In genomic region chr2:96158554-96158940, GRCh38 we compare ENCODE assay signal across 15 cellular contexts. TPM values are rescaled to one million over a fixed set of nuclear protein-coding genes. Genes with fewer than 3 reads are reported as not detected.
DNase-seq lines count a peak whose midpoint lies in the region; ATAC-seq, FAIRE-seq and TF ChIP-seq lines count a peak whose summit lies in the region.
"Had no signal": no experiment of that assay in that cellular context is flagged by ENCODE, and none has a peak within 500 bp of the region (broad histone marks: within the 10 kb centered on the region; RNA-seq: fewer than 3 reads in every experiment).

No MANE protein-coding gene starts in this region.

- H3K4me1 ChIP-seq in H9 (ENCODE audit: insufficient read depth, low read length) (no peaks in the 10 kb centered on the region), astrocyte (ENCODE audit: insufficient read depth, low read length) (peaks cover 8% of the 10 kb centered on the region)
- H3K4me1 ChIP-seq: body of pancreas, HAP-1 had no signal

- no peak overlapping the region for H3K27ac Mint-ChIP-seq in H9
- no peak overlapping the region for H3K27ac Mint-ChIP-seq in astrocyte (ENCODE audit: unreplicated experiment)

- no peak overlapping the region for H2AK5ac ChIP-seq in H9 (ENCODE audit: insufficient read length, low read length)

- no peak overlapping the region for H2BK5ac ChIP-seq in H9 (ENCODE audit: insufficient read length, low read length)

- no peak overlapping the region for H3T11ph ChIP-seq in H9 (ENCODE audit: low read length)

- H3K4me3 ChIP-seq in astrocyte (ENCODE audit: insufficient read depth, low read depth, low read length) (no peak overlapping the region), skin epidermis (no peak overlapping the region)
- H3K4me3 ChIP-seq: body of pancreas, HAP-1 had no signal

- H4K5ac ChIP-seq in H9 (ENCODE audit: insufficient read length, low read depth, low read length): no peak overlapping the region

- H3K9me3 Mint-ChIP-seq in activated T-cell treated with anti-CD3 and anti-CD28 coated beads, Interleukin-2, amount 50 U/mL, for 4 hours: peaks cover 6% of the 10 kb centered on the region
- H3K9me3 Mint-ChIP-seq in H9 (no peaks in the 10 kb centered on the region), astrocyte (ENCODE audit: unreplicated experiment) (peaks cover 5% of the 10 kb centered on the region)

- H4K20me1 ChIP-seq in H9 (ENCODE audit: control insufficient read depth, insufficient read depth, insufficient read length) (no peaks in the 10 kb centered on the region), astrocyte (ENCODE audit: insufficient read depth, low read length) (no peaks in the 10 kb centered on the region)

- no peaks in the 10 kb centered on the region for H3K27me3 Mint-ChIP-seq in activated T-cell treated with anti-CD3 and anti-CD28 coated beads, Interleukin-2, amount 50 U/mL, for 4 hours (ENCODE audit: low read depth)
- H3K27me3 Mint-ChIP-seq in H9 (ENCODE audit: low read depth): peaks cover 9% of the 10 kb centered on the region
- H3K27me3 Mint-ChIP-seq in astrocyte (ENCODE audit: low read depth, unreplicated experiment): peaks cover 49% of the 10 kb centered on the region

- ATAC-seq in activated T-cell treated with anti-CD3 and anti-CD28 coated beads, Interleukin-2, amount 50 U/mL, for 4 hours: no peak
- ATAC-seq in GM18511 (IDR thresholded peaks at IDR 0.05; ENCODE audit: unreplicated experiment) (no peak), GM18519 (IDR thresholded peaks at IDR 0.05; ENCODE audit: low FRiP score, unreplicated experiment) (no peak)
- ATAC-seq: body of pancreas had no signal

- DNase-seq in activated T-cell treated with anti-CD3 and anti-CD28 coated beads, Interleukin-2, amount 50 U/mL, for 4 hours: no peak
- DNase-seq in activated T-cell treated with anti-CD3 and anti-CD28 coated beads for 4 hours: no peak
- peak; percentile 27 for DNase-seq in H9
- DNase-seq in astrocyte (ENCODE audit: low read depth): no peak
- no peak for DNase-seq in middle frontal gyrus (ENCODE audit: extremely low spot score, low spot score)
- DNase-seq: body of pancreas, DND-41, Kasumi-1, NCI-H187 treated with DMSO at 0.1 percent for 48 hours had no signal

- no peak overlapping the region for H4K91ac ChIP-seq in H9 (ENCODE audit: insufficient read length, low read depth, low read length)

- H3K23me2 ChIP-seq in H9 (ENCODE audit: insufficient read length, low read depth, low read length, poor library complexity, severe bottlenecking): no peaks in the 10 kb centered on the region

- no peak overlapping the region for H3K56ac ChIP-seq in H9 (ENCODE audit: insufficient read length, low read depth, low read length)

- no CpG with 5 or more reads among the region's 14 CpGs for WGBS in H9 (ENCODE audit: extremely low coverage, insufficient read length, low lambda C conversion rate)

- H3K4me1 Mint-ChIP-seq in activated T-cell treated with anti-CD3 and anti-CD28 coated beads, Interleukin-2, amount 50 U/mL, for 4 hours (ENCODE audit: low read depth): peaks cover 76% of the 10 kb centered on the region
- H3K4me1 Mint-ChIP-seq in H9 (peaks cover 12 to 14% of the 10 kb centered on the region in 2 experiments; a peak in 3 of 4 replicates), astrocyte (ENCODE audit: low read depth, unreplicated experiment) (no peaks in the 10 kb centered on the region)

- H3K36me3 ChIP-seq in astrocyte (ENCODE audit: insufficient read depth, low read length): no peaks in the 10 kb centered on the region
- H3K36me3 ChIP-seq: HAP-1 had no signal

- H3K27me3 ChIP-seq in H9 (ENCODE audit: insufficient read depth, low read length): no peaks in the 10 kb centered on the region
- H3K27me3 ChIP-seq in astrocyte (ENCODE audit: insufficient read depth, low read length): no peaks in the 10 kb centered on the region
- H3K27me3 ChIP-seq: body of pancreas had no signal

- no peak overlapping the region for H3K27ac ChIP-seq in H9 (ENCODE audit: insufficient read length, low read depth, low read length)
- H3K27ac ChIP-seq in astrocyte (ENCODE audit: low read depth, low read length): no peak overlapping the region
- peak overlapping the region in 11 of 21 experiments; percentile 13 to 86 (median 60) for H3K27ac ChIP-seq in skin epidermis
- H3K27ac ChIP-seq: body of pancreas, RWPE1 had no signal

- H2BK15ac ChIP-seq in H9 (ENCODE audit: low read depth, low read length): no peak overlapping the region

- H2BK120ac ChIP-seq in H9 (ENCODE audit: low read depth, low read length, poor library complexity, severe bottlenecking): no peak overlapping the region

- no peaks in the 10 kb centered on the region for H3K9me3 ChIP-seq in H9 (ENCODE audit: control insufficient read depth, low read depth, low read length)
- H3K9me3 ChIP-seq in astrocyte (ENCODE audit: insufficient read depth, low read depth, low read length): no peaks in the 10 kb centered on the region
- H3K9me3 ChIP-seq: body of pancreas, HAP-1 had no signal

- no peak overlapping the region for H3K18ac ChIP-seq in H9 (ENCODE audit: insufficient read length, low read depth, low read length)

- H3K4me2 ChIP-seq in H9 (ENCODE audit: insufficient read depth, insufficient read length, low read length): no peak overlapping the region
- H3K4me2 ChIP-seq in astrocyte (ENCODE audit: low read length): no peak overlapping the region

- H3K79me1 ChIP-seq in H9 (ENCODE audit: insufficient read depth, low read depth, low read length, poor library complexity, severe bottlenecking): no peaks in the 10 kb centered on the region

- H3K14ac ChIP-seq in H9 (ENCODE audit: insufficient read depth, low read length): no peak overlapping the region; the same call in 1 of the 2 replicates

- no peak overlapping the region for H2BK20ac ChIP-seq in H9 (ENCODE audit: low read depth, low read length, poor library complexity, severe bottlenecking)

- H2BK12ac ChIP-seq in H9 (ENCODE audit: insufficient read length, low read depth, low read length): no peak overlapping the region

- H3K9ac ChIP-seq in H9 (ENCODE audit: extremely low read depth, insufficient read length, low read length): no peak overlapping the region
- no peak overlapping the region for H3K9ac ChIP-seq in astrocyte (ENCODE audit: low read length)

- no peak overlapping the region for H4K8ac ChIP-seq in H9 (replicated peaks; ENCODE audit: insufficient read length, low read depth, low read length)

- no peak for TF ChIP-seq CTCF in H9 (conservative IDR thresholded peaks at IDR 0.05)
- TF ChIP-seq CTCF in astrocyte (IDR thresholded peaks at IDR 0.05; ENCODE audit: insufficient read depth, low read depth, low read length): no peak

- H3K4me3 Mint-ChIP-seq in activated T-cell treated with anti-CD3 and anti-CD28 coated beads, Interleukin-2, amount 50 U/mL, for 4 hours: peak overlapping the region; percentile 54
- H3K4me3 Mint-ChIP-seq in H9 (no peak overlapping the region), astrocyte (ENCODE audit: unreplicated experiment) (no peak overlapping the region)

- no peak for FAIRE-seq in astrocyte (lab: Jason Lieb, UNC)

- no peak overlapping the region for H3K23ac ChIP-seq in H9 (ENCODE audit: insufficient read length, low read depth, low read length)

- H3K4ac ChIP-seq in H9 (ENCODE audit: low read depth, low read length): no peak overlapping the region

- no peaks in the 10 kb centered on the region for H3K36me3 Mint-ChIP-seq in activated T-cell treated with anti-CD3 and anti-CD28 coated beads, Interleukin-2, amount 50 U/mL, for 4 hours (ENCODE audit: insufficient read depth)
- peaks cover 0 to 2% (median 0%) of the 10 kb centered on the region in 3 experiments; a peak in 2 of 7 replicates for H3K36me3 Mint-ChIP-seq in H9 (ENCODE audit: insufficient read depth in 1 of 3, low read depth in 3 of 3)
- no peaks in the 10 kb centered on the region for H3K36me3 Mint-ChIP-seq in astrocyte (ENCODE audit: low read depth, unreplicated experiment)

- H3K79me2 ChIP-seq in H9 (ENCODE audit: insufficient read depth, low read length): no peaks in the 10 kb centered on the region
- no peaks in the 10 kb centered on the region for H3K79me2 ChIP-seq in astrocyte (ENCODE audit: insufficient read depth, low read length)

- no peak overlapping the region for H2AFZ ChIP-seq in H9 (ENCODE audit: low read length)
- H2AFZ ChIP-seq in astrocyte (ENCODE audit: low read depth, low read length): peak overlapping the region; percentile 4

RNA-seq across cellular contexts. Expression of gene DUSP2, which starts 13.3 kb away (rescaled TPM):
- 100 to 1,000 TPM; 365 to 525 (median 419) TPM for total RNA-seq in activated T-cell treated with anti-CD3 and anti-CD28 coated beads, Interleukin-2, amount 50 U/mL, for 4 hours
- total RNA-seq in H9 (2021): 13.5 and 14.9 TPM in 2 replicates
- 0.84 and 0.95 TPM in 2 replicates for total RNA-seq in astrocyte

RNA-seq across cellular contexts. Expression of gene ASTL, which starts 20.2 kb away (rescaled TPM):
- 1 to 10 TPM; 2.3 to 3.0 (median 2.8) TPM for total RNA-seq in activated T-cell treated with anti-CD3 and anti-CD28 coated beads, Interleukin-2, amount 50 U/mL, for 4 hours
- total RNA-seq in H9 (2021): 0.72 and 0.81 TPM in 2 replicates
- total RNA-seq in astrocyte: not detected in 2 replicates
- total RNA-seq: body of pancreas, fibroblast of villous mesenchyme had no signal

RNA-seq across cellular contexts. Expression of gene ADRA2B, which starts 42.2 kb away (rescaled TPM):
- under 1 TPM; 0.40 to 0.57 (median 0.40) TPM for total RNA-seq in activated T-cell treated with anti-CD3 and anti-CD28 coated beads, Interleukin-2, amount 50 U/mL, for 4 hours
- total RNA-seq in H9 (2021) (2.7 TPM in 2 replicates), astrocyte (not detected in 2 replicates)
- total RNA-seq: fibroblast of villous mesenchyme had no signal

RNA-seq across cellular contexts. Expression of gene STARD7, which starts 50.1 kb away (rescaled TPM):
- 100 to 1,000 TPM; 241 to 281 (median 267) TPM for total RNA-seq in activated T-cell treated with anti-CD3 and anti-CD28 coated beads, Interleukin-2, amount 50 U/mL, for 4 hours
- 212 and 220 TPM in 2 replicates for total RNA-seq in H9 (2021)
- total RNA-seq in astrocyte: 101 and 103 TPM in 2 replicates

Comparison
In these comparisons a context has a peak if more than half of its experiments do, and no peak if none do; other contexts are left out.
1. H3K27ac ChIP-seq: peak in skin epidermis (11 of 21); none in H9 (single experiment) and astrocyte (single experiment).
2. RNA of gene DUSP2, which starts 13.3 kb away (total RNA-seq): 365 to 525 TPM in activated T-cell treated with anti-CD3 and anti-CD28 coated beads, Interleukin-2, amount 50 U/mL, for 4 hours; 13.5 to 14.9 TPM in H9 and 0.84 to 0.95 TPM in astrocyte; every median in the first group is over 10 times any median in the second.